20 cellular contexts compared by ENCODE assay signal in genomic region chr5:135019314-135019713, GRCh38. TPM values are rescaled to one million over a fixed set of nuclear protein-coding genes. Genes with fewer than 3 reads are reported as not detected.
DNase-seq lines count a peak whose midpoint lies in the region; ATAC-seq and TF ChIP-seq lines count a peak whose summit lies in the region.
"Had no signal": no experiment of that assay in that cellular context is flagged by ENCODE, and none has a peak within 500 bp of the region (broad histone marks: within the 10 kb centered on the region; RNA-seq: fewer than 3 reads in every experiment).

No MANE protein-coding gene starts in this region.

- no peak for ATAC-seq in foreskin keratinocyte
- ATAC-seq in right cardiac atrium: no peak
- ATAC-seq: activated CD8-positive, alpha-beta T cell treated with anti-CD3 and anti-CD28 coated beads for 36 hours; left ventricle myocardium superior had no signal

- H3K27me3 ChIP-seq in OCI-LY3 (ENCODE audit: low read depth, low read length) (no peaks in the 10 kb centered on the region), foreskin keratinocyte (peaks cover 46% of the 10 kb centered on the region), tibial artery (no peaks in the 10 kb centered on the region), right cardiac atrium (ENCODE audit: control insufficient read depth, insufficient read depth) (no peaks in the 10 kb centered on the region)
- H3K27me3 ChIP-seq: right atrium auricular region had no signal

- no peak overlapping the region for H3K27ac Mint-ChIP-seq in activated naive CD4-positive, alpha-beta T cell treated with anti-CD3 and anti-CD28 coated beads, Interleukin-2, amount 10 ng/mL, durations not matched to agents 7 days and 5 days
- H3K27ac Mint-ChIP-seq: activated CD8-positive, alpha-beta T cell treated with anti-CD3 and anti-CD28 coated beads for 36 hours had no signal

- WGBS in right cardiac atrium: 88% methylated on average over 5 of the region's 5 CpGs

- peaks cover 35% of the 10 kb centered on the region for H3K27me3 Mint-ChIP-seq in activated naive CD4-positive, alpha-beta T cell treated with anti-CD3 and anti-CD28 coated beads, Interleukin-2, amount 10 ng/mL, durations not matched to agents 7 days and 5 days

- H3K9me3 ChIP-seq in OCI-LY3 (ENCODE audit: insufficient read depth, low read length) (no peaks in the 10 kb centered on the region), tibial artery (no peaks in the 10 kb centered on the region), right cardiac atrium (ENCODE audit: control insufficient read depth, low read length) (no peaks in the 10 kb centered on the region)
- H3K9me3 ChIP-seq: neutrophil, right atrium auricular region had no signal

- H3K4me3 ChIP-seq in OCI-LY3 (ENCODE audit: low read length): no peak overlapping the region
- H3K4me3 ChIP-seq in tibial artery: no peak overlapping the region
- H3K4me3 ChIP-seq in right cardiac atrium (ENCODE audit: low read length): no peak overlapping the region
- H3K4me3 ChIP-seq: right atrium auricular region had no signal

- H2AFZ ChIP-seq in OCI-LY3 (ENCODE audit: low read depth, low read length): no peak overlapping the region

- H3K9me3 Mint-ChIP-seq in activated naive CD4-positive, alpha-beta T cell treated with anti-CD3 and anti-CD28 coated beads, Interleukin-2, amount 10 ng/mL, durations not matched to agents 7 days and 5 days: no peaks in the 10 kb centered on the region
- H3K9me3 Mint-ChIP-seq: activated CD8-positive, alpha-beta T cell treated with anti-CD3 and anti-CD28 coated beads for 36 hours had no signal

- no peaks in the 10 kb centered on the region for H3K4me1 ChIP-seq in OCI-LY3 (ENCODE audit: low read length)
- H3K4me1 ChIP-seq in foreskin keratinocyte: no peaks in the 10 kb centered on the region
- peaks cover 0 to 43% (median 16%) of the 10 kb centered on the region in 4 donors for H3K4me1 ChIP-seq in tibial artery
- H3K4me1 ChIP-seq in right cardiac atrium (ENCODE audit: control insufficient read depth, insufficient read depth, low read length): no peaks in the 10 kb centered on the region

- peak; percentile 31; the same call in 1 of the 2 replicates for TF ChIP-seq CTCF in OCI-LY3 (IDR thresholded peaks at IDR 0.05; ENCODE audit: low read depth, low read length)
- TF ChIP-seq CTCF in foreskin keratinocyte (conservative IDR thresholded peaks at IDR 0.05): peak; percentile 4
- no peak for TF ChIP-seq CTCF in tibial artery (IDR thresholded peaks at IDR 0.05)

- H3K36me3 Mint-ChIP-seq in activated naive CD4-positive, alpha-beta T cell treated with anti-CD3 and anti-CD28 coated beads, Interleukin-2, amount 10 ng/mL, durations not matched to agents 7 days and 5 days: no peaks in the 10 kb centered on the region

- no peak overlapping the region for H3K4me2 ChIP-seq in OCI-LY3 (ENCODE audit: low read length)

- H3K27ac ChIP-seq in OCI-LY3 (ENCODE audit: low read length) (no peak overlapping the region), foreskin keratinocyte (no peak overlapping the region), tibial artery (no peak overlapping the region), right cardiac atrium (ENCODE audit: low read length) (no peak overlapping the region)
- H3K27ac ChIP-seq: C4-2B, neutrophil, right atrium auricular region had no signal

- H3K36me3 ChIP-seq in OCI-LY3 (replicated peaks; ENCODE audit: low read depth, low read length) (no peaks in the 10 kb centered on the region), tibial artery (no peaks in the 10 kb centered on the region)
- H3K36me3 ChIP-seq: neutrophil, right atrium auricular region had no signal

- H3K4me1 Mint-ChIP-seq in activated naive CD4-positive, alpha-beta T cell treated with anti-CD3 and anti-CD28 coated beads, Interleukin-2, amount 10 ng/mL, durations not matched to agents 7 days and 5 days: no peaks in the 10 kb centered on the region

- no peak overlapping the region for H3K4me3 Mint-ChIP-seq in activated naive CD4-positive, alpha-beta T cell treated with anti-CD3 and anti-CD28 coated beads, Interleukin-2, amount 10 ng/mL, durations not matched to agents 7 days and 5 days
- H3K4me3 Mint-ChIP-seq: activated CD8-positive, alpha-beta T cell treated with anti-CD3 and anti-CD28 coated beads for 36 hours had no signal

- intact Hi-C loops in tibial artery (cut with DNase I; ENCODE audit: low total_unique reads) (no loop called here), right cardiac atrium (cut with DNase I) (no loop called here)

- no peaks in the 10 kb centered on the region for H3K79me2 ChIP-seq in OCI-LY3 (ENCODE audit: low read length)

- H3K9ac ChIP-seq in OCI-LY3 (ENCODE audit: low read length): no peak overlapping the region

- peak; percentile 6 for DNase-seq in activated naive CD4-positive, alpha-beta T cell treated with anti-CD3 and anti-CD28 coated beads, Interleukin-2, amount 10 ng/mL, durations not matched to agents 7 days and 5 days
- DNase-seq in activated naive CD4-positive, alpha-beta T cell (lab: John Stamatoyannopoulos, UW): no peak
- DNase-seq in foreskin keratinocyte: no peak
- DNase-seq in tibial artery: peak; percentile 11 to 51
- no peak for DNase-seq in right cardiac atrium
- DNase-seq in DMS153 treated with DMSO at 0.1 percent for 48 hours (lab: John Stamatoyannopoulos, UW; ENCODE audit: unreplicated experiment): no peak
- no peak for DNase-seq in activated naive CD4-positive, alpha-beta T cell treated with Interleukin-2 at 50 U/mL for 16 hours
- DNase-seq: activated CD8-positive, alpha-beta T cell treated with anti-CD3 and anti-CD28 coated beads for 36 hours; activated T-cell treated with anti-CD3 and anti-CD28 coated beads, Interleukin-2, amount 50 U/mL, for 48 hours; left ventricle myocardium superior; NCI-H1417; NCI-H2171 treated with DMSO at 0.1 percent for 48 hours; stimulated activated naive CD4-positive, alpha-beta T cell; T-helper 1 cell; trophoblast cell had no signal

- no peaks in the 10 kb centered on the region for H4K20me1 ChIP-seq in OCI-LY3 (ENCODE audit: insufficient read depth, low read length)

- CTCF ChIA-PET in activated naive CD4-positive, alpha-beta T cell treated with anti-CD3 and anti-CD28 coated beads, Interleukin-2, amount 10 ng/mL, durations not matched to agents 7 days and 5 days (lab: Charles Lee): no interaction called here

RNA-seq across cellular contexts. Expression of gene PITX1, which starts 14.7 kb away (rescaled TPM):
- 0.56 and 0.99 TPM in 2 replicates for total RNA-seq in foreskin keratinocyte
- polyA plus RNA-seq in foreskin keratinocyte: 0.43 and 0.82 TPM in 2 replicates
- total RNA-seq in right cardiac atrium: under 1 TPM in 1 of 4 donors, not detected in 3; 0.18 TPM
- polyA plus RNA-seq in right cardiac atrium: 0.02 TPM
- total RNA-seq: left ventricle myocardium superior, right atrium auricular region had no signal

RNA-seq across cellular contexts. Expression of gene CATSPER3, which starts 51.6 kb away (rescaled TPM):
- 0.10 and 0.18 TPM in 2 replicates for total RNA-seq in foreskin keratinocyte
- 0.21 and 0.31 TPM in 2 replicates for polyA plus RNA-seq in foreskin keratinocyte
- under 1 TPM; 0.25 to 0.59 (median 0.54) TPM for total RNA-seq in right cardiac atrium
- 0.48 TPM for polyA plus RNA-seq in right cardiac atrium
- total RNA-seq: HT-29 had no signal

Comparison
In these comparisons a context has a peak if more than half of its experiments do, and no peak if none do; other contexts are left out.
1. DNase-seq: peak in activated naive CD4-positive, alpha-beta T cell treated with anti-CD3 and anti-CD28 coated beads, Interleukin-2, amount 10 ng/mL, durations not matched to agents 7 days and 5 days (single experiment) and tibial artery (2 of 2); none in activated naive CD4-positive, alpha-beta T cell (0 of 4), foreskin keratinocyte (0 of 2), right cardiac atrium (0 of 3), DMS153 treated with DMSO at 0.1 percent for 48 hours (single experiment) and activated naive CD4-positive, alpha-beta T cell treated with Interleukin-2 at 50 U/mL for 16 hours (single experiment).
2. CTCF ChIP-seq: peak in OCI-LY3 (single experiment) and foreskin keratinocyte (single experiment); none in tibial artery (0 of 2).